ENCODE assay signal across 18 cellular contexts in the genomic region with DNA sequence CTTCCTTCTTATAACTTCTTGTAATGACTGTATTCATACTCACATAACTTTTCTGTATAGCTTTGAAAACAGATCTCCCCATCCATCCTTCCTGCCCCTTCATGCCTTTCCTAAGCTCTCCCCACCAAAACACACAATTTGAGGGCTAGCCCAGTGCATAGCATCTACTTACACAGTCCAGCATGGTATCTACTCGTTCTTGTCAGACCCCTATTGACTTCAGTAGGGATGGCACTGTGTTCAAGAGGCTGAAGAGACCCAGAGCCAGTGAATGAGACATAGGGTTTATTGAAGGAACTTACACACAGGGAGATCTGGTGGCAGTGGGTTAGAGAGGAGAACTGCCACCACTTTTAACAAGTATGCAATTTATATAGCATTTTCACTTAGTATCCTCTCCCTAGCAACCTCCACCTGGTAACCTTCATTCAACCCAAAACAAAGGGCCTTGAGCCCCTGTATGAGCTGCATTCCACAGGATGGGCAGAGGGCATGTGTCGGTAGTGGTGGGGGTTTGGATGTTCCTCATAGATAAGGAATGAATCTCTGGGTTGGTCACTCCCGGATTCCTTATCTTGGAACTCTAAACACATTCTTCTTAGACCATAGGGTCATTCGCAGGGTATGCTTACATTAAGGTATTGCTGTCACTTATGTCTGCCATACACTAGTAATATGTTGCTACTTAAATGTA.
DNase-seq lines count a peak whose midpoint lies in the region; ATAC-seq and TF ChIP-seq lines count a peak whose summit lies in the region.
"Had no signal": no experiment of that assay in that cellular context is flagged by ENCODE, and none has a peak within 500 bp of the region (broad histone marks: within the 10 kb centered on the region; RNA-seq: fewer than 3 reads in every experiment).

No MANE protein-coding gene starts in this region.

- H4K20me1 ChIP-seq in PC-9 (ENCODE audit: insufficient read depth) (no peaks in the 10 kb centered on the region), PC-3 (ENCODE audit: low read length) (no peaks in the 10 kb centered on the region)

- no peak overlapping the region for H3K9ac ChIP-seq in PC-3 (ENCODE audit: low read length)

- peak overlapping the region; percentile 3; the same call in 1 of the 2 replicates for H3K4me2 ChIP-seq in PC-9
- no peak overlapping the region for H3K4me2 ChIP-seq in PC-3 (ENCODE audit: low read length)

- H3K9me3 ChIP-seq in PC-9 (ENCODE audit: insufficient read depth, low read depth) (no peaks in the 10 kb centered on the region), PC-3 (ENCODE audit: low read length) (no peaks in the 10 kb centered on the region)
- H3K9me3 ChIP-seq: transverse colon had no signal

- H2AFZ ChIP-seq in PC-9: no peak overlapping the region
- H2AFZ ChIP-seq in PC-3 (ENCODE audit: low read length): no peak overlapping the region

- H3K4me1 ChIP-seq in PC-9 (replicated peaks; ENCODE audit: insufficient read depth): no peaks in the 10 kb centered on the region
- no peaks in the 10 kb centered on the region for H3K4me1 ChIP-seq in PC-3 (ENCODE audit: insufficient read depth, low read length)
- H3K4me1 ChIP-seq: heart left ventricle had no signal

- CTCF ChIA-PET in PC-9 (lab: Charles Lee) (no interaction called here), PC-3 (lab: Charles Lee) (no interaction called here)

- H3K4me3 Mint-ChIP-seq in type B pancreatic cell (peak overlapping the region; percentile 56), nephron progenitor cell (no peak overlapping the region)
- H3K4me3 Mint-ChIP-seq: activated naive CD4-positive, alpha-beta T cell treated with anti-CD3 and anti-CD28 coated beads, Interleukin-2, amount 50 U/mL, for 24 hours; activated T-cell treated with anti-CD3 and anti-CD28 coated beads, Interleukin-2, amount 50 U/mL, for 72 hours; dendritic cell treated with granulocyte-macrophage colony-stimulating factor and Interleukin-4, amounts not matched to agents 40 ng/mL and 50 ng/mL, for 4 days had no signal

- H3K9me2 ChIP-seq in PC-9 (ENCODE audit: insufficient read depth) (no peaks in the 10 kb centered on the region; the same call in 1 of the 2 replicates), PC-3 (replicated peaks; ENCODE audit: low read length) (no peaks in the 10 kb centered on the region)

- H3K27me3 Mint-ChIP-seq in type B pancreatic cell (no peaks in the 10 kb centered on the region), nephron progenitor cell (ENCODE audit: low read depth, poor library complexity) (peaks cover 6% of the 10 kb centered on the region)

- H3K27ac Mint-ChIP-seq in type B pancreatic cell: peak overlapping the region; percentile 88
- no peak overlapping the region for H3K27ac Mint-ChIP-seq in nephron progenitor cell
- H3K27ac Mint-ChIP-seq: activated naive CD4-positive, alpha-beta T cell treated with anti-CD3 and anti-CD28 coated beads, Interleukin-2, amount 50 U/mL, for 24 hours; activated T-cell treated with anti-CD3 and anti-CD28 coated beads, Interleukin-2, amount 50 U/mL, for 72 hours; dendritic cell treated with granulocyte-macrophage colony-stimulating factor and Interleukin-4, amounts not matched to agents 40 ng/mL and 50 ng/mL, for 4 days had no signal

- H3F3A ChIP-seq in PC-9 (ENCODE audit: insufficient read depth, low read depth) (no peaks in the 10 kb centered on the region), PC-3 (ENCODE audit: low read length, unreplicated experiment) (no peaks in the 10 kb centered on the region)

- ATAC-seq in GM19463 (IDR thresholded peaks at IDR 0.05; ENCODE audit: unreplicated experiment): peak; percentile 26
- ATAC-seq in PC-3: no peak
- ATAC-seq: activated T-cell treated with anti-CD3 and anti-CD28 coated beads, Interleukin-2, amount 50 U/mL, for 72 hours; heart left ventricle; stimulated activated naive CD8-positive, alpha-beta T cell treated with anti-CD3 and anti-CD28 coated beads, Interleukin-15, Interleukin-2, amounts not matched to agents 100 U/mL and 50 U/mL, for 24 hours had no signal

- H3K4me3 ChIP-seq in PC-9 (no peak overlapping the region), PC-3 (ENCODE audit: low read length) (no peak overlapping the region)
- H3K4me3 ChIP-seq: heart left ventricle, transverse colon had no signal

- H3K4me1 Mint-ChIP-seq in type B pancreatic cell (ENCODE audit: unreplicated experiment) (peaks cover 22% of the 10 kb centered on the region), nephron progenitor cell (peaks cover 6% of the 10 kb centered on the region)
- H3K4me1 Mint-ChIP-seq: activated naive CD4-positive, alpha-beta T cell treated with anti-CD3 and anti-CD28 coated beads, Interleukin-2, amount 50 U/mL, for 24 hours had no signal

- no peak for DNase-seq in PC-9
- peak; percentile 40 for DNase-seq in dermis blood vessel endothelial cell
- no peak for DNase-seq in type B pancreatic cell (ENCODE audit: extremely low spot score, unreplicated experiment)
- no peak for DNase-seq in NCI-H2196 (lab: John Stamatoyannopoulos, UW; ENCODE audit: unreplicated experiment)
- DNase-seq in nephron progenitor cell: no peak
- DNase-seq in PC-3: no peak
- DNase-seq: activated T-cell treated with anti-CD3 and anti-CD28 coated beads, Interleukin-2, amount 50 U/mL, for 72 hours; heart left ventricle; Karpas-422; NCI-H1048; NCI-H2029; small intestine; stimulated activated naive CD8-positive, alpha-beta T cell treated with anti-CD3 and anti-CD28 coated beads, Interleukin-15, Interleukin-2, amounts not matched to agents 100 U/mL and 50 U/mL, for 24 hours; T1000; transverse colon had no signal

- H3K9me3 Mint-ChIP-seq in type B pancreatic cell (peaks cover 3% of the 10 kb centered on the region), nephron progenitor cell (peaks cover 33% of the 10 kb centered on the region)

- no peaks in the 10 kb centered on the region for H3K79me2 ChIP-seq in PC-9 (ENCODE audit: low read depth)
- H3K79me2 ChIP-seq in PC-3 (ENCODE audit: low read length): no peaks in the 10 kb centered on the region

- H3K27ac ChIP-seq in PC-9 (no peak overlapping the region), PC-3 (ENCODE audit: low read length) (no peak overlapping the region)
- H3K27ac ChIP-seq: heart left ventricle, transverse colon had no signal

- intact Hi-C loops in PC-9 (cut with micrococcal nuclease; ENCODE audit: unreplicated experiment) (no loop called here), PC-3 (cut with micrococcal nuclease) (no loop called here)

- POLR2A ChIA-PET in PC-9 (lab: Charles Lee; ENCODE audit: unreplicated experiment) (no interaction called here), PC-3 (lab: Charles Lee; ENCODE audit: unreplicated experiment) (interaction anchor here (0.7 kb wide), 1 partner anchor 15 kb away, joined by 6 read pairs; no protein-coding TSS in a partner anchor)

- H3K36me3 ChIP-seq in PC-9 (ENCODE audit: low read depth): no peaks in the 10 kb centered on the region
- no peaks in the 10 kb centered on the region for H3K36me3 ChIP-seq in PC-3 (ENCODE audit: low read depth, low read length)
- H3K36me3 ChIP-seq: heart left ventricle, transverse colon had no signal

- H3K36me3 Mint-ChIP-seq in type B pancreatic cell (no peaks in the 10 kb centered on the region), nephron progenitor cell (ENCODE audit: low read depth) (no peaks in the 10 kb centered on the region)
- H3K36me3 Mint-ChIP-seq: activated naive CD4-positive, alpha-beta T cell treated with anti-CD3 and anti-CD28 coated beads, Interleukin-2, amount 50 U/mL, for 24 hours had no signal

- no peak for TF ChIP-seq CTCF in PC-9 (conservative IDR thresholded peaks at IDR 0.05)
- TF ChIP-seq CTCF in type B pancreatic cell (conservative IDR thresholded peaks at IDR 0.05): no peak
- TF ChIP-seq CTCF in nephron progenitor cell (IDR thresholded peaks at IDR 0.05): no peak
- TF ChIP-seq CTCF in PC-3 (conservative IDR thresholded peaks at IDR 0.05; ENCODE audit: low read depth, low read length): no peak

- BruUV-seq in PC-9 (replicated peaks; lab: Mats Ljungman, UMichigan): no TSS peak
- no TSS peak for BruUV-seq in PC-3 (replicated peaks; lab: Mats Ljungman, UMichigan)

- H3K27me3 ChIP-seq in PC-9 (ENCODE audit: insufficient read depth, low read depth): no peaks in the 10 kb centered on the region
- H3K27me3 ChIP-seq in PC-3 (ENCODE audit: low read length): no peaks in the 10 kb centered on the region
- H3K27me3 ChIP-seq: heart left ventricle, transverse colon had no signal
